In the genomic region with DNA sequence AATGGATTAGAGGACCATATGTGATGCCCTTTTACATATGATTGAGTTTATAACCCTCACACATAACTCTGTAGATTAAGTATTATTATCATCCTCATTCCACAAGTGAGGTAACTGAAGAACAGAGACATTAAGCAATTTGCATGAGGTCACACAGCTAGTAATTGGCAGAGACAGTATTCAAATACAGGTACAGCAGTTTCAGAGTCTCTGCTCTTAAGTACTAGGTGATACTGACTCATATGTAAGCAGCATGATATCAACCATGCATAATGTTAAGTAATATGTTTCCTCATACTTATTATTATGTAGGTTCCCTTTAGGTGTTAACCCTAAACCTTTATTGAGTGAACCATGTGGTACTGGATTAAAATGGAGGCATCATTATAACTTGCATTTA, we compare ENCODE assay signal across 22 cellular contexts.
"Had no signal": no experiment of that assay in that cellular context is flagged by ENCODE, and none has a peak within 500 bp of the region (broad histone marks: within the 10 kb centered on the region; RNA-seq: fewer than 3 reads in every experiment).

No MANE protein-coding gene starts in this region.

- ATAC-seq: effector memory CD8-positive, alpha-beta T cell; gastroesophageal sphincter; heart left ventricle; left cardiac atrium; left lung; left ventricle myocardium superior; lower lobe of right lung; naive thymus-derived CD4-positive, alpha-beta T cell had no signal

- H3K79me2 ChIP-seq: hepatocyte had no signal

- H3K36me3 ChIP-seq: colonic mucosa, esophagus squamous epithelium, gastroesophageal sphincter, heart left ventricle, left lung, lower lobe of right lung had no signal

- H3K27ac ChIP-seq: colonic mucosa, esophagus squamous epithelium, gastroesophageal sphincter, heart left ventricle, hepatocyte, left lung, lower lobe of right lung had no signal

- H3K27me3 ChIP-seq: colonic mucosa, esophagus squamous epithelium, gastroesophageal sphincter, heart left ventricle, hepatocyte, left lung had no signal

- FAIRE-seq: endometrium, islet of Langerhans, keratinocyte had no signal

- H3K4me2 ChIP-seq: hepatocyte had no signal

- H3K4me1 ChIP-seq: colonic mucosa, esophagus squamous epithelium, gastroesophageal sphincter, heart left ventricle, left lung, lower lobe of right lung had no signal

- H3K9me3 ChIP-seq: colonic mucosa, esophagus squamous epithelium, gastroesophageal sphincter, lower lobe of right lung had no signal

- H3K4me3 ChIP-seq: colonic mucosa, esophagus squamous epithelium, gastroesophageal sphincter, heart left ventricle, hepatocyte, left lung, lower lobe of right lung had no signal

- H2AFZ ChIP-seq: hepatocyte had no signal

- DNase-seq: colonic mucosa; cortex of kidney; effector CD8-positive, alpha-beta T cell; effector memory CD8-positive, alpha-beta T cell; endodermal cell; esophagus squamous epithelium; foreskin fibroblast; heart left ventricle; hypothalamus; immature natural killer cell; left cardiac atrium; left lung; left ventricle myocardium superior; lower lobe of right lung; mesendoderm; midbrain; naive thymus-derived CD4-positive, alpha-beta T cell had no signal
